In the genomic region with DNA sequence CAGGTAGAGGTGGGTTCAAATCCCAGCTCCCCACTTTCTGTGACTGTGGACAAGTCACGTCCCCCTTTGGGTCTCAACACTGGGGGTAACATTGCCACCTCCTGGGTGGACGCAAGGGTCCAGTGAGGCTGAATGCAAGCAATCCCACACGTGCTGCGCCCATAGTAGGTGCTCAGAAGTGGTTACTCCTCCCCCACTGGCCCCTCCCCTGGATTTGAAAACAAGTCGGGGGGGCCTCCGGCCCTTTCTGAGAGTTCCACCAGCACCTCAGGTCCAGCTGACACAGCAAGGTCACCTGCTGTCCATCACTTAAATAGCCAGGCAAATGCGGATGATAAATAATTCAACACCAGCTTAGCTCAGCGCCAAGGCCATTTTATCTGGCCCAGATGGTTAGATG, we compare ENCODE assay signal across 32 cellular contexts. TPM values are rescaled to one million over a fixed set of nuclear protein-coding genes. Genes with fewer than 3 reads are reported as not detected.
"Had no signal": no experiment of that assay in that cellular context is flagged by ENCODE, and none has a peak within 500 bp of the region (broad histone marks: within the 10 kb centered on the region; RNA-seq: fewer than 3 reads in every experiment).

No MANE protein-coding gene starts in this region.

- H3K4me3 ChIP-seq: PC-9, SJSA1 had no signal

- H3K36me3 ChIP-seq: SJSA1 had no signal

- H3K9me3 ChIP-seq: SJSA1, SK-N-SH had no signal

- H2AFZ ChIP-seq: PC-9 had no signal

- DNase-seq: Karpas-422, KBM-7, MM.1S, MV-4-11, NCI-H1092, NCI-H1105, NCI-H1417 treated with DMSO at 0.1 percent for 48 hours, NCI-H1436 treated with DMSO at 0.1 percent for 48 hours, NCI-H1694 treated with DMSO at 0.1 percent for 48 hours, NCI-H187 treated with DMSO at 0.1 percent for 48 hours, NCI-H2029, NCI-H2081, NCI-H2171 treated with DMSO at 0.1 percent for 48 hours, NCI-H2227 treated with DMSO at 0.1 percent for 48 hours, NCI-H345, NCI-H446, NCI-H510A treated with DMSO at 0.1 percent for 48 hours, NCI-H524 treated with DMSO at 0.1 percent for 48 hours, NCI-H526 treated with DMSO at 0.1 percent for 48 hours, NCI-H774, Right ventricle myocardium superior, SHP77 treated with DMSO at 0.1 percent for 48 hours, SK-N-SH had no signal

- ATAC-seq: Panc1 had no signal

- H3K4me2 ChIP-seq: KMS-11, PC-9, SK-N-SH had no signal

- H3K27me3 ChIP-seq: SJSA1 had no signal

- H3K4me1 ChIP-seq: SJSA1 had no signal

- H3K27ac ChIP-seq: KMS-11, PC-9, RWPE1, SJSA1 had no signal

RNA-seq across cellular contexts. Expression of a gene that starts 34.4 kb away (rescaled TPM):
- total RNA-seq: NCI-H460, OCI-LY7, RPMI7951 had no signal

RNA-seq across cellular contexts. Expression of a gene that starts 51.0 kb away (rescaled TPM):
- total RNA-seq: MCF 10A, NCI-H460, OCI-LY7, SJSA1 had no signal
